ENCODE assay signal across 22 cellular contexts in genomic region chr3:22565393-22565792, GRCh38.
A peak's percentile ranks its signal among the peaks of the same experiment; 100 is the strongest.
DNase-seq lines count a peak whose midpoint lies in the region; ATAC-seq and TF ChIP-seq lines count a peak whose summit lies in the region.
"Had no signal": no experiment of that assay in that cellular context is flagged by ENCODE, and none has a peak within 500 bp of the region (broad histone marks: within the 10 kb centered on the region; RNA-seq: fewer than 3 reads in every experiment).

No MANE protein-coding gene starts in this region.

- DNase-seq in renal cortical epithelial cell (ENCODE audit: low read depth): peak; percentile 25
- no peak for DNase-seq in CD1c-positive myeloid dendritic cell (ENCODE audit: extremely low spot score)
- DNase-seq in SHP77 treated with DMSO at 0.1 percent for 48 hours (lab: John Stamatoyannopoulos, UW): no peak
- DNase-seq in Peyer's patch: no peak
- DNase-seq: CD4-positive, alpha-beta T cell; GM23248; H9; HFFc6; NCI-H1048; NCI-H1417; NCI-H1694 treated with DMSO at 0.1 percent for 48 hours; NCI-H2081; NCI-H2227 treated with DMSO at 0.1 percent for 48 hours; NCI-H526 treated with DMSO at 0.1 percent for 48 hours; PC-9; Right ventricle myocardium superior; RPMI8226; T-cell had no signal

- H3K9me3 ChIP-seq in Peyer's patch: no peaks in the 10 kb centered on the region
- H3K9me3 ChIP-seq: BLaER1 had no signal

- TF ChIP-seq CTCF in Peyer's patch (IDR thresholded peaks at IDR 0.05): no peak

- H3K27ac ChIP-seq in Peyer's patch: no peak overlapping the region
- H3K27ac ChIP-seq: BLaER1, GM23248, PC-9 had no signal

- no peak for TF ChIP-seq POLR2A in Peyer's patch (IDR thresholded peaks at IDR 0.05)

- no peaks in the 10 kb centered on the region for H3K27me3 ChIP-seq in Peyer's patch
- H3K27me3 ChIP-seq: BLaER1 had no signal

- ATAC-seq in GM18907 (IDR thresholded peaks at IDR 0.05; ENCODE audit: unreplicated experiment): peak; percentile 70
- ATAC-seq in GM21423 (IDR thresholded peaks at IDR 0.05; ENCODE audit: unreplicated experiment): peak; percentile 57
- peak; percentile 42 for ATAC-seq in HG03139 (IDR thresholded peaks at IDR 0.05; ENCODE audit: unreplicated experiment)
- ATAC-seq: T-cell had no signal

- no peak overlapping the region for H3K4me3 ChIP-seq in Peyer's patch
- H3K4me3 ChIP-seq: BLaER1, GM23248, PC-9 had no signal

- no peaks in the 10 kb centered on the region for H3K4me1 ChIP-seq in Peyer's patch
- H3K4me1 ChIP-seq: BLaER1 had no signal

- H3K36me3 ChIP-seq in Peyer's patch: no peaks in the 10 kb centered on the region
- H3K36me3 ChIP-seq: BLaER1 had no signal
